In the genomic region with DNA sequence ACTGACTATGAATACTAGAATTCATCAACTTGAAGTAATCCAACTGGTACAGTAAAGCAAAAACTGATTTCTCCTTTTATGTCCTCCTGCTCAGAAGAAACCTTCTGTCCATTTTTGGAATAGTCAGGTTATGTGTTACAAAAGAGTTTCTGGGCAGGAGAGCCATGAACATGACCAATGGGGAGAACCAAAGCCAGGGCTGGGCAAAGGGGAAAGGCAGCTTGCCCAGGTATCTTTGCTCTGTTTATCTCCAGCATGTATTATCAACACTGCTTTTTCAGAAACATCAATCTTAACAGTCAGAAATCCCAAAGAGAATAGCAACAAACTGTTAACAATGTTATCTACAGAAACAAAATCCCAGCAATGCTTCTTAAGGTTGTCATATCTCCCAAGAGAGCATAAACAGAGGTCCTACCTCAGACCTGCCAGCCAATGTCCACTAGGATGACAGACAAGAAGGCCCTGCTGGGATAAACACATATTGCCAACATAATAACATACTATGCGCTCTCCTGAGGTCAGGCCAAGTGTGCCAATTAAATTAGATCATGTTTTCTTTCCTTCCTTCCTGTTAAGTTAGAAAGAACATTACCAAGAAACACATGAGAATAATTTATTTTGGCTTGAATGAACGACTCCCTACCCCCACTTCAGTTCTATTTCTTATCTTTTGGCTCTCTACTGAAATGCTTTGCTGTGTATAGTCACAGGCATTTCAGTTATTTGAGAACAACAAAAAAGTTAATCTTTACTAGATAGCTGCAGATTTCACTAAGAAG, we compare ENCODE assay signal across 12 cellular contexts. TPM values are rescaled to one million over a fixed set of nuclear protein-coding genes. Genes with fewer than 3 reads are reported as not detected.
DNase-seq lines count a peak whose midpoint lies in the region; FAIRE-seq and TF ChIP-seq lines count a peak whose summit lies in the region.
"Had no signal": no experiment of that assay in that cellular context is flagged by ENCODE, and none has a peak within 500 bp of the region (broad histone marks: within the 10 kb centered on the region; RNA-seq: fewer than 3 reads in every experiment).

No MANE protein-coding gene starts in this region.

- no peak for TF ChIP-seq CTCF in choroid plexus epithelial cell (conservative IDR thresholded peaks at IDR 0.05; ENCODE audit: low read depth, low read length)
- no peak for TF ChIP-seq CTCF in testis (IDR thresholded peaks at IDR 0.05)

- H3K27me3 ChIP-seq in testis: no peaks in the 10 kb centered on the region

- H3K4me1 ChIP-seq in testis: peaks cover 11% of the 10 kb centered on the region

- no peaks in the 10 kb centered on the region for H3K36me3 ChIP-seq in testis (ENCODE audit: low read depth, missing control alignments)

- 33 to 35% methylated on average over 2 of the region's 2 CpGs for WGBS in testis, 2 donors

- DNase-seq in NCI-H2227 treated with DMSO at 0.1 percent for 48 hours (lab: John Stamatoyannopoulos, UW) (peak; percentile 84), choroid plexus epithelial cell (ENCODE audit: low read depth) (peak; percentile 82), left kidney (ENCODE audit: low read depth, low spot score) (peak; percentile 7), testis (no peak), HTR-8/SVneo (ENCODE audit: insufficient read length, low spot score) (no peak), iPS-NIHi7 (ENCODE audit: extremely low spot score) (no peak), DMS114 treated with DMSO at 0.1 percent for 48 hours (lab: John Stamatoyannopoulos, UW; ENCODE audit: unreplicated experiment) (no peak)
- DNase-seq: activated CD4-positive, CD25-positive, alpha-beta regulatory T cell; MM.1S had no signal

- no peak overlapping the region for H3K4me3 ChIP-seq in choroid plexus epithelial cell (ENCODE audit: low read depth, low read length)
- no peak overlapping the region for H3K4me3 ChIP-seq in testis

- intact Hi-C loops in testis (cut with DNase I; ENCODE audit: low total_unique reads): no loop called here

- no peaks in the 10 kb centered on the region for H3K9me3 ChIP-seq in testis

- no peak for FAIRE-seq in HTR-8/SVneo (lab: Jason Lieb, UNC)
- FAIRE-seq: GM12892 had no signal

- H3K27ac ChIP-seq in testis: peak overlapping the region; percentile 29 to 50

- TF ChIP-seq POLR2A in testis (IDR thresholded peaks at IDR 0.05): no peak

RNA-seq across cellular contexts. Expression of gene BLMH, which starts 28.0 kb away (rescaled TPM):
- total RNA-seq in testis: 10 to 100 TPM; 46.9 to 54.9 TPM
- 36.4 TPM for polyA plus RNA-seq in testis (ENCODE audit: insufficient read depth, low read depth, low replicate concordance)

RNA-seq across cellular contexts. Expression of gene SLC6A4, which starts 28.2 kb away (rescaled TPM):
- 1 to 10 TPM; 1.7 to 2.4 TPM for total RNA-seq in testis
- polyA plus RNA-seq in testis (ENCODE audit: insufficient read depth, low read depth, low replicate concordance): 1.7 TPM
- total RNA-seq: activated T-helper 2 cell treated with anti-CD3 and anti-CD28 coated beads, Interferon-gamma antibody, Interleukin-2, Interleukin-4, amounts not matched to agents 10 μg/mL and 5 μg/mL and 100 μg/mL, durations not matched to agents 14 hours and 24 hours and 36 hours; NCI-H460 had no signal

Comparison
In these comparisons a context has a peak if more than half of its experiments do, and no peak if none do; other contexts are left out.
1. DNase-seq: peak in NCI-H2227 treated with DMSO at 0.1 percent for 48 hours (single experiment), choroid plexus epithelial cell (single experiment) and left kidney (single experiment); none in testis (single experiment), HTR-8/SVneo (single experiment), iPS-NIHi7 (single experiment) and DMS114 treated with DMSO at 0.1 percent for 48 hours (single experiment).